11 cellular contexts compared by ENCODE assay signal in the genomic region with DNA sequence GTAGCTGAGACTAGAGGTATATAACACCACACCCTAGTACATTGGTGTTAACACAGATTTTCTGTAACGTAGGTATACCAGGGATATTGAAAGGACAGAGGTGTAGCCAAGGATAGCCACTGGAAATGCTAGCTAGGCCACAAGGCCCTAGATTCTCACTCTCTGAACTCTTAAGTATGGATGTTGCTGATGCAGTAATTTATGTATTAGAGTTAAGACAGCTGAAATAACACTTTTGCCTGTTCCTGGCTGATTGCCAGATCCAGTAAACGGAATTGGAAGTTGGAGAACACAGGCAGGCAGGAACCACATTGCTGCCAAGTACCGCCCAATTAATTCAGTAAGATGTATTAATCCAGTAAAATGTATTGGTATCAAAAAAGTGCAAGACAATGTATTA. TPM values are rescaled to one million over a fixed set of nuclear protein-coding genes. Genes with fewer than 3 reads are reported as not detected.
A peak's percentile ranks its signal among the peaks of the same experiment; 100 is the strongest.
DNase-seq lines count a peak whose midpoint lies in the region; ATAC-seq, FAIRE-seq and TF ChIP-seq lines count a peak whose summit lies in the region.
"Had no signal": no experiment of that assay in that cellular context is flagged by ENCODE, and none has a peak within 500 bp of the region (broad histone marks: within the 10 kb centered on the region; RNA-seq: fewer than 3 reads in every experiment).

No MANE protein-coding gene starts in this region.

- peaks cover 39 to 74% (median 46%) of the 10 kb centered on the region in 10 experiments for H3K4me1 ChIP-seq in BLaER1 treated with 17β-estradiol and CSF1 and Interleukin-3, amounts not matched to agents 10 nM and 100 nM

- peaks cover 23% of the 10 kb centered on the region for H3K36me3 Mint-ChIP-seq in dendritic cell treated with granulocyte-macrophage colony-stimulating factor and Interleukin-4, amounts not matched to agents 40 ng/mL and 50 ng/mL, for 4 days (ENCODE audit: low read depth)
- no peaks in the 10 kb centered on the region for H3K36me3 Mint-ChIP-seq in natural killer cell treated with Interleukin-12 subunit alpha and Interleukin-12 subunit beta and Interleukin-15 and Interleukin-18, amount 100 ng/mL, for 72 hours

- intact Hi-C loops in dendritic cell treated with granulocyte-macrophage colony-stimulating factor and Interleukin-4, amounts not matched to agents 40 ng/mL and 50 ng/mL, for 4 days (cut with micrococcal nuclease), result no loop called here

- no peaks in the 10 kb centered on the region for H3K27me3 ChIP-seq in BLaER1 treated with 17β-estradiol and CSF1 and Interleukin-3, amounts not matched to agents 10 nM and 100 nM

- no peaks in the 10 kb centered on the region for H3K27me3 Mint-ChIP-seq in dendritic cell treated with granulocyte-macrophage colony-stimulating factor and Interleukin-4, amounts not matched to agents 40 ng/mL and 50 ng/mL, for 4 days
- peaks cover 0 to 6% of the 10 kb centered on the region in 2 donors for H3K27me3 Mint-ChIP-seq in natural killer cell treated with Interleukin-12 subunit alpha and Interleukin-12 subunit beta and Interleukin-15 and Interleukin-18, amount 100 ng/mL, for 72 hours
- H3K27me3 Mint-ChIP-seq: activated B cell treated with CpG ODN at 0.5 μM for 24 hours had no signal

- peaks cover 46% of the 10 kb centered on the region for H3K4me1 Mint-ChIP-seq in dendritic cell treated with granulocyte-macrophage colony-stimulating factor and Interleukin-4, amounts not matched to agents 40 ng/mL and 50 ng/mL, for 4 days (ENCODE audit: low read depth)
- H3K4me1 Mint-ChIP-seq in natural killer cell treated with Interleukin-12 subunit alpha and Interleukin-12 subunit beta and Interleukin-15 and Interleukin-18, amount 100 ng/mL, for 72 hours (ENCODE audit: low read depth in 2 of 2), result peaks cover 28 to 39% of the 10 kb centered on the region in 2 donors

- H3K9ac ChIP-seq in BLaER1 treated with 17β-estradiol and CSF1 and Interleukin-3, amounts not matched to agents 10 nM and 100 nM, result peak overlapping the region in 3 of 11 experiments; percentile 87 to 91 (median 89); a peak in 5 of 22 replicates

- H3K27ac ChIP-seq in BLaER1 treated with 17β-estradiol and CSF1 and Interleukin-3, amounts not matched to agents 10 nM and 100 nM, result no peak overlapping the region

- H3K4me2 ChIP-seq in BLaER1 treated with 17β-estradiol and CSF1 and Interleukin-3, amounts not matched to agents 10 nM and 100 nM, result peak overlapping the region; percentile 84 to 98 (median 92)

- no peaks in the 10 kb centered on the region for H3K9me3 ChIP-seq in BLaER1 treated with 17β-estradiol and CSF1 and Interleukin-3, amounts not matched to agents 10 nM and 100 nM (replicated peaks in 1 of 11)

- no peaks in the 10 kb centered on the region for H3K9me3 Mint-ChIP-seq in dendritic cell treated with granulocyte-macrophage colony-stimulating factor and Interleukin-4, amounts not matched to agents 40 ng/mL and 50 ng/mL, for 4 days
- no peaks in the 10 kb centered on the region for H3K9me3 Mint-ChIP-seq in natural killer cell treated with Interleukin-12 subunit alpha and Interleukin-12 subunit beta and Interleukin-15 and Interleukin-18, amount 100 ng/mL, for 72 hours
- H3K9me3 Mint-ChIP-seq: activated B cell treated with CpG ODN at 0.5 μM for 24 hours had no signal

- DNase-seq in LNCaP clone FGC (ENCODE audit: low read depth) (no peak), A172 (ENCODE audit: low spot score) (no peak), cerebellar cortex (ENCODE audit: low spot score) (no peak), GM19239 (ENCODE audit: insufficient read length, low spot score) (no peak), NCI-H1436 treated with DMSO at 0.1 percent for 48 hours (lab: John Stamatoyannopoulos, UW) (no peak)
- no peak for DNase-seq in natural killer cell treated with Interleukin-12 subunit alpha and Interleukin-12 subunit beta and Interleukin-15 and Interleukin-18, amount 100 ng/mL, for 72 hours (ENCODE audit: low spot score)
- DNase-seq: activated B cell treated with CpG ODN at 0.5 μM for 24 hours had no signal

- H3K36me3 ChIP-seq in BLaER1 treated with 17β-estradiol and CSF1 and Interleukin-3, amounts not matched to agents 10 nM and 100 nM, result peaks cover 7 to 40% (median 24%) of the 10 kb centered on the region in 11 experiments; a peak in 20 of 22 replicates

- peak overlapping the region; percentile 2 for H3K4me3 Mint-ChIP-seq in dendritic cell treated with granulocyte-macrophage colony-stimulating factor and Interleukin-4, amounts not matched to agents 40 ng/mL and 50 ng/mL, for 4 days
- peak overlapping the region; percentile 52 for H3K4me3 Mint-ChIP-seq in natural killer cell treated with Interleukin-12 subunit alpha and Interleukin-12 subunit beta and Interleukin-15 and Interleukin-18, amount 100 ng/mL, for 72 hours

- no peak for TF ChIP-seq CTCF in LNCaP clone FGC (IDR thresholded peaks at IDR 0.05; ENCODE audit: control insufficient read depth, extremely low read depth, insufficient read depth)

- H3K4me3 ChIP-seq in BLaER1 treated with 17β-estradiol and CSF1 and Interleukin-3, amounts not matched to agents 10 nM and 100 nM, result peak overlapping the region in 6 of 10 experiments; percentile 76 to 97 (median 93); a peak in 11 of 20 replicates
- peak overlapping the region; percentile 95 for H3K4me3 ChIP-seq in LNCaP clone FGC (ENCODE audit: low read depth, low read length)

- FAIRE-seq in GM19239 (lab: Jason Lieb, UNC), result no peak
- FAIRE-seq: colon had no signal

- H3K27ac Mint-ChIP-seq in dendritic cell treated with granulocyte-macrophage colony-stimulating factor and Interleukin-4, amounts not matched to agents 40 ng/mL and 50 ng/mL, for 4 days, result no peak overlapping the region
- H3K27ac Mint-ChIP-seq in natural killer cell treated with Interleukin-12 subunit alpha and Interleukin-12 subunit beta and Interleukin-15 and Interleukin-18, amount 100 ng/mL, for 72 hours, result no peak overlapping the region
- H3K27ac Mint-ChIP-seq: activated B cell treated with CpG ODN at 0.5 μM for 24 hours had no signal

- no peak for ATAC-seq in natural killer cell treated with Interleukin-12 subunit alpha and Interleukin-12 subunit beta and Interleukin-15 and Interleukin-18, amount 100 ng/mL, for 72 hours

- peaks cover 45 to 67% (median 62%) of the 10 kb centered on the region in 11 experiments; a peak in 20 of 22 replicates for H4K20me1 ChIP-seq in BLaER1 treated with 17β-estradiol and CSF1 and Interleukin-3, amounts not matched to agents 10 nM and 100 nM

RNA-seq across cellular contexts. Expression of a gene that starts 1.8 kb away (rescaled TPM):
- 10 to 100 TPM; 46.3 to 60.5 TPM for total RNA-seq in natural killer cell treated with Interleukin-12 subunit alpha and Interleukin-12 subunit beta and Interleukin-15 and Interleukin-18, amount 100 ng/mL, for 72 hours
- total RNA-seq in A172 (2014; rRNA removed; shearing (Covaris generic)), result 420 and 457 TPM in 2 replicates

RNA-seq across cellular contexts. Expression of a gene that starts 34.6 kb away (rescaled TPM):
- not detected for total RNA-seq in natural killer cell treated with Interleukin-12 subunit alpha and Interleukin-12 subunit beta and Interleukin-15 and Interleukin-18, amount 100 ng/mL, for 72 hours
- total RNA-seq in A172 (2014; rRNA removed; shearing (Covaris generic)), result not detected in 2 replicates
- total RNA-seq: activated B cell treated with CpG ODN at 0.5 μM for 24 hours, renal cortical epithelial cell had no signal

RNA-seq across cellular contexts. Expression of a gene that starts 50.8 kb away (rescaled TPM):
- 10 to 100 TPM; 15.1 to 23.8 TPM for total RNA-seq in natural killer cell treated with Interleukin-12 subunit alpha and Interleukin-12 subunit beta and Interleukin-15 and Interleukin-18, amount 100 ng/mL, for 72 hours
- total RNA-seq in A172 (2014; rRNA removed; shearing (Covaris generic)), result 5.3 and 7.0 TPM in 2 replicates
